Comparison of ENCODE assay signal across 8 cellular contexts in genomic region chr1:25430666-25431494, GRCh38. TPM values are rescaled to one million over a fixed set of nuclear protein-coding genes. Genes with fewer than 3 reads are reported as not detected.
DNase-seq lines count a peak whose midpoint lies in the region; ATAC-seq, FAIRE-seq and TF ChIP-seq lines count a peak whose summit lies in the region.

TSS of gene MACO1 (plus strand) at chr1:25430897. CDS start at chr1:25431099, 202 bp downstream.

- peak within 1 kb of the TSS; percentile 98 for H2AFZ ChIP-seq in IMR-90 (replicated peaks; ENCODE audit: low read length, poor library complexity)
- peak within 1 kb of the TSS; percentile 87 for H2AFZ ChIP-seq in endothelial cell of umbilical vein (ENCODE audit: low read depth, low read length)

- H3K9me3 ChIP-seq in IMR-90 (ENCODE audit: control insufficient read depth, insufficient read depth, low read length): no peaks in the 10 kb centered on the region
- no peaks in the 10 kb centered on the region for H3K9me3 ChIP-seq in endothelial cell of umbilical vein (replicated peaks; ENCODE audit: control insufficient read depth, insufficient read depth, low read length)

- dilution Hi-C loops in IMR-90 (cut with HindIII; ENCODE audit: low sequenced_read_pairs, unreplicated experiment): no loop called here
- dilution Hi-C loops in endothelial cell of umbilical vein (cut with MboI; ENCODE audit: extremely low pct_ligation_motif_present, low sequenced_read_pairs): no loop called here

- H3K27ac ChIP-seq in IMR-90 (ENCODE audit: insufficient read depth, low read length) (peak within 1 kb of the TSS; percentile 75), endothelial cell of umbilical vein (ENCODE audit: insufficient read depth, low read depth, low read length) (peak within 1 kb of the TSS; percentile 74)

- peak; percentile 87 for ATAC-seq in GM21529 (IDR thresholded peaks at IDR 0.05; ENCODE audit: unreplicated experiment)
- ATAC-seq in IMR-90 (ENCODE audit: low read depth): peak; percentile 94

- in situ Hi-C loops in IMR-90 (cut with MboI; ENCODE audit: low sequenced_read_pairs): no loop called here

- H3K9ac ChIP-seq in IMR-90 (ENCODE audit: low read depth, low read length) (peak within 1 kb of the TSS; percentile 94), endothelial cell of umbilical vein (replicated peaks; ENCODE audit: extremely low read depth, insufficient read depth, low read length) (peak within 1 kb of the TSS; percentile 92)

- H3K4me3 Mint-ChIP-seq in mesothelial cell of epicardium: peak within 1 kb of the TSS; percentile 92

- H2AK9ac ChIP-seq in IMR-90 (replicated peaks; ENCODE audit: low read depth, low read length, poor library complexity): peak within 1 kb of the TSS; percentile 82

- no peaks in the 10 kb centered on the region for H3K27me3 ChIP-seq in IMR-90 (ENCODE audit: control insufficient read depth, insufficient read depth, low read length)
- no peaks in the 10 kb centered on the region for H3K27me3 ChIP-seq in endothelial cell of umbilical vein (ENCODE audit: control insufficient read depth in 2 of 2, insufficient read depth in 2 of 2, low read length in 2 of 2)

- peak within 1 kb of the TSS; percentile 91; the same call in 1 of the 2 replicates for H4K5ac ChIP-seq in IMR-90 (ENCODE audit: low read depth, low read length)

- peak within 1 kb of the TSS; percentile 64 to 77; a peak in 3 of 4 replicates for H4K8ac ChIP-seq in IMR-90 (ENCODE audit: low read depth in 2 of 2, low read length in 2 of 2)

- intact Hi-C loops in IMR-90 (cut with micrococcal nuclease): loop anchor here (5.0 to 10.0 kb wide), 2 partner anchors 54 to 91 kb away; no protein-coding TSS in a partner anchor
- intact Hi-C loops in endothelial cell of umbilical vein (cut with micrococcal nuclease): loop anchor here (1.0 to 10.0 kb wide), 4 partner anchors 56 to 374 kb away; partner anchors contain the start of genes SELENON, SYF2 and TMEM50A

- H4K91ac ChIP-seq in IMR-90 (ENCODE audit: insufficient read depth, low read depth, low read length): no peak within 1 kb of the TSS; the same call in 1 of the 2 replicates

- peak; percentile 97 for DNase-seq in D341Med (ENCODE audit: low spot score)
- DNase-seq in IMR-90: peak; percentile 94
- peak; percentile 98 for DNase-seq in OCI-M1 (lab: John Stamatoyannopoulos, UW)
- DNase-seq in activated T-cell treated with anti-CD3 and anti-CD28 coated beads for 24 hours (ENCODE audit: low read depth): peak; percentile 96
- peak; percentile 97 for DNase-seq in endothelial cell of umbilical vein (ENCODE audit: low read depth, low spot score)
- peak; percentile 94 to 99 for DNase-seq in mesothelial cell of epicardium (ENCODE audit: low spot score in 2 of 2, unreplicated experiment in 2 of 2)
- peak; percentile 93 to 94 for DNase-seq in stimulated activated CD8-positive, alpha-beta memory T cell treated with anti-CD3 and anti-CD28 coated beads, Interleukin-15, amount 100 ng/mL, for 4 hours (ENCODE audit: low read depth in 2 of 2)

- H3K36me3 ChIP-seq in IMR-90 (ENCODE audit: control insufficient read depth, insufficient read depth, low read length) (no peaks in the 10 kb centered on the region), endothelial cell of umbilical vein (ENCODE audit: control insufficient read depth in 2 of 2, extremely low read depth in 1 of 2, insufficient read depth in 2 of 2, low read length in 2 of 2) (no peaks in the 10 kb centered on the region)

- no peak within 1 kb of the TSS for H2BK20ac ChIP-seq in IMR-90 (ENCODE audit: low read depth, low read length)

- peak within 1 kb of the TSS; percentile 37; the same call in 1 of the 2 replicates for H2AK5ac ChIP-seq in IMR-90 (ENCODE audit: low read depth, low read length)

- peaks cover 2% of the 10 kb centered on the region; the same call in 1 of the 2 replicates for H3K9me1 ChIP-seq in IMR-90 (ENCODE audit: insufficient read depth, low read length)
- H3K9me1 ChIP-seq in endothelial cell of umbilical vein (replicated peaks; ENCODE audit: control insufficient read depth, extremely low read depth, insufficient read depth, low read length): no peaks in the 10 kb centered on the region

- no peak for TF ChIP-seq CTCF in IMR-90 (conservative IDR thresholded peaks at IDR 0.05; ENCODE audit: low read depth, low read length)
- no peak for TF ChIP-seq CTCF in endothelial cell of umbilical vein (IDR thresholded peaks at IDR 0.05; ENCODE audit: extremely low read depth in 1 of 2, insufficient read depth in 1 of 2, low read depth in 1 of 2, low read length in 2 of 2)
- TF ChIP-seq CTCF in mesothelial cell of epicardium (IDR thresholded peaks at IDR 0.05; ENCODE audit: unreplicated experiment): no peak

- H2BK15ac ChIP-seq in IMR-90 (ENCODE audit: low read depth, low read length): no peak within 1 kb of the TSS

- H2BK5ac ChIP-seq in IMR-90 (ENCODE audit: low read depth, low read length, poor library complexity, severe bottlenecking): peak within 1 kb of the TSS; percentile 55

- H3K4me1 ChIP-seq in IMR-90 (ENCODE audit: control insufficient read depth, insufficient read depth, low read length) (peaks cover 8% of the 10 kb centered on the region), endothelial cell of umbilical vein (ENCODE audit: control insufficient read depth, extremely low read depth, insufficient read depth, low read length) (peaks cover 39% of the 10 kb centered on the region)

- peaks cover 12 to 35% of the 10 kb centered on the region in 2 experiments; a peak in 3 of 4 replicates for H3K79me1 ChIP-seq in IMR-90 (ENCODE audit: low read depth in 1 of 2, low read length in 2 of 2)

- peak within 1 kb of the TSS; percentile 75 for H3K23ac ChIP-seq in IMR-90 (ENCODE audit: low read depth, low read length)

- BruUV-seq in IMR-90 (replicated peaks; lab: Mats Ljungman, UMichigan): no TSS peak
- no TSS peak for BruUV-seq in endothelial cell of umbilical vein (replicated peaks; lab: Mats Ljungman, UMichigan)

- H3K14ac ChIP-seq in IMR-90 (replicated peaks; ENCODE audit: low read depth, low read length): peak within 1 kb of the TSS; percentile 81

- H2BK120ac ChIP-seq in IMR-90 (ENCODE audit: low read depth, low read length): no peak within 1 kb of the TSS

- H3K18ac ChIP-seq in IMR-90 (ENCODE audit: low read depth, low read length): peak within 1 kb of the TSS; percentile 79; the same call in 1 of the 2 replicates

- POLR2A ChIA-PET in IMR-90 (lab: Charles Lee; ENCODE audit: unreplicated experiment): interaction anchor here (0.7 kb wide), 1 partner anchor 19 kb away, joined by 9 read pairs; no protein-coding TSS in a partner anchor
- POLR2A ChIA-PET in endothelial cell of umbilical vein (lab: Charles Lee): interaction anchor here (1.0 to 1.6 kb wide), 2 partner anchors 10 to 183 kb away, joined by 3 to 5 read pairs; partner anchors contain the start of gene RSRP1

- no peaks in the 10 kb centered on the region for H3K36me3 Mint-ChIP-seq in mesothelial cell of epicardium

- peaks cover 41% of the 10 kb centered on the region for H3K79me2 ChIP-seq in endothelial cell of umbilical vein (ENCODE audit: control insufficient read depth, insufficient read depth, low read length)

- H3K4ac ChIP-seq in IMR-90 (ENCODE audit: low read depth, low read length): peak within 1 kb of the TSS; percentile 60

- no peak for TF ChIP-seq POLR2A in IMR-90 (IDR thresholded peaks at IDR 0.05; ENCODE audit: low read depth, low read length)
- TF ChIP-seq POLR2A in endothelial cell of umbilical vein (IDR thresholded peaks at IDR 0.05; ENCODE audit: low read depth, low read length): no peak

- CTCF ChIA-PET in IMR-90 (lab: Yijun Ruan, JAX) (interaction anchor here (0.6 to 0.7 kb wide), 3 partner anchors 58 to 279 kb away, joined by 3 to 9 read pairs (median 3); no protein-coding TSS in a partner anchor), endothelial cell of umbilical vein (lab: Charles Lee) (interaction anchor here (0.6 to 2.2 kb wide), 7 partner anchors 10 to 370 kb away, joined by 3 to 7 read pairs (median 3); no protein-coding TSS in a partner anchor)

- peak within 1 kb of the TSS; percentile 90 for H3K4me3 ChIP-seq in IMR-90 (ENCODE audit: insufficient read depth, low read depth, low read length)
- H3K4me3 ChIP-seq in endothelial cell of umbilical vein (replicated peaks in 1 of 3; ENCODE audit: insufficient read depth in 1 of 3, low read depth in 1 of 3, low read length in 3 of 3): peak within 1 kb of the TSS; percentile 86 to 97 (median 95)

- H3K4me2 ChIP-seq in IMR-90 (ENCODE audit: low read depth, low read length) (peak within 1 kb of the TSS; percentile 99), endothelial cell of umbilical vein (ENCODE audit: insufficient read depth, low read length) (peak within 1 kb of the TSS; percentile 95)

- H3K4me1 Mint-ChIP-seq in mesothelial cell of epicardium: peaks cover 48% of the 10 kb centered on the region

- peak within 1 kb of the TSS; percentile 60 for H3K56ac ChIP-seq in IMR-90 (ENCODE audit: extremely low read depth, insufficient read depth, low read length)

- no peak for FAIRE-seq in endothelial cell of umbilical vein (lab: Jason Lieb, UNC)

- no peaks in the 10 kb centered on the region for H3K27me3 Mint-ChIP-seq in mesothelial cell of epicardium (ENCODE audit: low read depth)

- WGBS in IMR-90 (ENCODE audit: extremely low coverage in 2 of 2, insufficient read length in 1 of 2), 2 experiments: 0% methylated on average over 27 of the region's 95 CpGs; no CpG with 5 or more reads in 1 of the 2 experiments

- H4K20me1 ChIP-seq in IMR-90 (ENCODE audit: insufficient read depth, low read length): peaks cover 21% of the 10 kb centered on the region; the same call in 1 of the 2 replicates
- peaks cover 2% of the 10 kb centered on the region for H4K20me1 ChIP-seq in endothelial cell of umbilical vein (replicated peaks; ENCODE audit: control insufficient read depth, extremely low read depth, insufficient read depth, low read length)

- H3K27ac Mint-ChIP-seq in mesothelial cell of epicardium: peak within 1 kb of the TSS; percentile 98

- no peak for TF ChIP-seq RAD21 in IMR-90 (IDR thresholded peaks at IDR 0.05; ENCODE audit: low read length)

- no peaks in the 10 kb centered on the region for H3K9me3 Mint-ChIP-seq in mesothelial cell of epicardium

TF ChIP-seq in endothelial cell of umbilical vein, 7 proteins besides CTCF, POLR2A, EP300 and RAD21 (continues in another document):
- TF ChIP-seq EZH2 (IDR thresholded peaks at IDR 0.05; ENCODE audit: borderline replicate concordance, low read depth, low read length, severe bottlenecking): no peak

RNA-seq across cellular contexts. Expression of gene MACO1, which starts in this region (rescaled TPM):
- 12.7 and 18.1 TPM in 2 replicates for total RNA-seq in IMR-90 (2012; rRNA removed)
- 6.8 TPM in 2 replicates for polyA plus RNA-seq in IMR-90 (2012; rRNA removed)
- polyA plus RNA-seq in IMR-90 (2012; cell fraction: cytosol; rRNA removed): 1.8 and 2.3 TPM in 2 replicates
- polyA plus RNA-seq in IMR-90 (2012; cell fraction: nucleus; rRNA removed; ENCODE audit: low replicate concordance): 2.2 and 11.3 TPM in 2 replicates
- 24.4 and 25.5 TPM in 2 replicates for total RNA-seq in endothelial cell of umbilical vein
- polyA plus RNA-seq in endothelial cell of umbilical vein: 7.0 and 7.7 TPM in 2 replicates
- polyA plus RNA-seq in endothelial cell of umbilical vein (2011; cell fraction: cytosol; rRNA removed): 11.5 and 12.5 TPM in 2 replicates
- 17.9 and 21.4 TPM in 2 replicates for polyA plus RNA-seq in endothelial cell of umbilical vein (2011; cell fraction: nucleus; rRNA removed)
- 17.5 and 20.9 TPM in 2 replicates for polyA plus RNA-seq in endothelial cell of umbilical vein (2012)
- polyA minus RNA-seq in endothelial cell of umbilical vein: 6.6 and 7.3 TPM in 2 replicates
- 4.1 TPM for polyA minus RNA-seq in endothelial cell of umbilical vein (2011; cell fraction: cytosol; rRNA and poly(A)+ RNA removed)
- 5.6 and 6.3 TPM in 2 replicates for polyA minus RNA-seq in endothelial cell of umbilical vein (2011; cell fraction: nucleus; rRNA and poly(A)+ RNA removed)
- total RNA-seq in mesothelial cell of epicardium: 26.9 to 27.9 TPM (median 27.3 TPM) in 3 replicates

Comparison
In these comparisons a context has a peak if more than half of its experiments do, and no peak if none do; other contexts are left out.
1. Peak in every context shown above with its lines: DNase-seq, ATAC-seq, H3K4me3 ChIP-seq and H3K27ac ChIP-seq.